16 cellular contexts compared by ENCODE assay signal in genomic region chr3:150334974-150335373, GRCh38.
DNase-seq lines count a peak whose midpoint lies in the region; ATAC-seq, FAIRE-seq and TF ChIP-seq lines count a peak whose summit lies in the region.
"Had no signal": no experiment of that assay in that cellular context is flagged by ENCODE, and none has a peak within 500 bp of the region (broad histone marks: within the 10 kb centered on the region; RNA-seq: fewer than 3 reads in every experiment).

No MANE protein-coding gene starts in this region.

- TF ChIP-seq EP300 in neural cell (conservative IDR thresholded peaks at IDR 0.05; ENCODE audit: poor library complexity, severe bottlenecking): peak; percentile 38

- ATAC-seq in Panc1 (no peak), GM19397 (IDR thresholded peaks at IDR 0.05; ENCODE audit: unreplicated experiment) (no peak)
- ATAC-seq: A549; CD8-positive, alpha-beta T cell; HepG2 had no signal

- FAIRE-seq in bronchial epithelial cell (lab: Jason Lieb, UNC): no peak
- FAIRE-seq: A549, D721Med, HepG2 had no signal

- no peaks in the 10 kb centered on the region for H3K79me2 ChIP-seq in neural cell (replicated peaks; ENCODE audit: insufficient read depth, low read length)

- peak overlapping the region; percentile 57; the same call in 1 of the 2 replicates for H3K27ac ChIP-seq in Panc1 (ENCODE audit: low read length)
- no peak overlapping the region for H3K27ac ChIP-seq in neural cell (ENCODE audit: low read length)
- H3K27ac ChIP-seq: A549, GM23248 had no signal

- POLR2A ChIA-PET in Panc1 (lab: Charles Lee): no interaction called here

- no peak for TF ChIP-seq RAD21 in neural cell (conservative IDR thresholded peaks at IDR 0.05)

- DNase-seq in Panc1 (ENCODE audit: low read depth, low spot score) (no peak), bronchial epithelial cell (ENCODE audit: low read depth) (peak; percentile 51), DMS53 treated with DMSO at 0.1 percent for 48 hours (lab: John Stamatoyannopoulos, UW; ENCODE audit: unreplicated experiment) (no peak), ACHN (no peak)
- DNase-seq: CD8-positive, alpha-beta T cell; COR-L47; DMS153; DND-41; GDM1; GM23248; H9 had no signal

- H3K27me3 ChIP-seq in Panc1 (ENCODE audit: control insufficient read depth, insufficient read depth, low read length): no peaks in the 10 kb centered on the region
- H3K27me3 ChIP-seq in bronchial epithelial cell (ENCODE audit: control insufficient read depth, insufficient read depth, low read length): no peaks in the 10 kb centered on the region
- no peaks in the 10 kb centered on the region for H3K27me3 ChIP-seq in neural cell (ENCODE audit: insufficient read depth, low read depth, low read length)

- no TSS peak for BruUV-seq in Panc1 (replicated peaks; lab: Mats Ljungman, UMichigan)

- no peak overlapping the region for H3K9ac ChIP-seq in neural cell (ENCODE audit: low read length)
- H3K9ac ChIP-seq: GM23248 had no signal

- CTCF ChIA-PET in Panc1 (lab: Charles Lee): interaction anchor here (0.7 kb wide), 1 partner anchor 160 kb away, joined by 3 read pairs; no protein-coding TSS in a partner anchor

- TF ChIP-seq CTCF in Panc1 (IDR thresholded peaks at IDR 0.05) (no peak), bronchial epithelial cell (IDR thresholded peaks at IDR 0.05; ENCODE audit: insufficient read depth, low read length, severe bottlenecking) (no peak), neural cell (IDR thresholded peaks at IDR 0.05; ENCODE audit: poor library complexity, severe bottlenecking) (no peak)

- in situ Hi-C loops in Panc1 (cut with HindIII; ENCODE audit: low pct_unique_long_range_greater_than_20kb, low sequenced_read_pairs) (no loop called here), ACHN (cut with HindIII; ENCODE audit: low pct_ligation_motif_present, low pct_unique_long_range_greater_than_20kb, low sequenced_read_pairs) (no loop called here)

- H2AFZ ChIP-seq in neural cell (ENCODE audit: low read depth, low read length): no peak overlapping the region
- H2AFZ ChIP-seq: GM23248 had no signal

- no peaks in the 10 kb centered on the region for H3K9me2 ChIP-seq in neural cell (ENCODE audit: insufficient read depth, low read length)

- H3K36me3 ChIP-seq in Panc1 (ENCODE audit: control insufficient read depth, insufficient read depth, low read length): no peaks in the 10 kb centered on the region
- no peaks in the 10 kb centered on the region for H3K36me3 ChIP-seq in bronchial epithelial cell (ENCODE audit: control insufficient read depth, insufficient read depth, low read length)
- H3K36me3 ChIP-seq in neural cell (ENCODE audit: insufficient read depth, low read length): no peaks in the 10 kb centered on the region

- no peak overlapping the region for H3K4me2 ChIP-seq in neural cell (ENCODE audit: low read length)
- H3K4me2 ChIP-seq: A549 had no signal

- H3K4me3 ChIP-seq in Panc1 (ENCODE audit: low read depth in 2 of 2, low read length in 2 of 2): no peak overlapping the region
- no peak overlapping the region for H3K4me3 ChIP-seq in bronchial epithelial cell (ENCODE audit: low read depth, low read length)
- no peak overlapping the region for H3K4me3 ChIP-seq in neural cell (ENCODE audit: low read length)
- H3K4me3 ChIP-seq: A549, GM23248 had no signal

- intact Hi-C loops in Panc1 (cut with micrococcal nuclease; ENCODE audit: unreplicated experiment): no loop called here

- H3K9me3 ChIP-seq in Panc1 (ENCODE audit: control insufficient read depth, insufficient read depth, low read depth, low read length) (peaks cover 11% of the 10 kb centered on the region; the same call in 1 of the 2 replicates), neural cell (ENCODE audit: low read length) (no peaks in the 10 kb centered on the region)

- no peaks in the 10 kb centered on the region for H3F3A ChIP-seq in neural cell (ENCODE audit: insufficient read depth, low read length, poor library complexity, severe bottlenecking)

- H4K20me1 ChIP-seq in neural cell (ENCODE audit: insufficient read depth): no peaks in the 10 kb centered on the region

- peaks cover 7% of the 10 kb centered on the region for H3K4me1 ChIP-seq in Panc1 (ENCODE audit: control insufficient read depth, insufficient read depth, low read length)

TF ChIP-seq in neural cell, 6 proteins besides CTCF, POLR2A, EP300 and RAD21:
- TF ChIP-seq MXI1 (conservative IDR thresholded peaks at IDR 0.05; ENCODE audit: poor library complexity, severe bottlenecking) (no peak), SMC3 (conservative IDR thresholded peaks at IDR 0.05; ENCODE audit: poor library complexity) (no peak), TAF1 (IDR thresholded peaks at IDR 0.05; ENCODE audit: low read depth) (no peak), REST (IDR thresholded peaks at IDR 0.05; ENCODE audit: borderline replicate concordance) (no peak), POLR2AphosphoS5 (IDR thresholded peaks at IDR 0.05) (no peak), EZH2 (IDR thresholded peaks at IDR 0.05; ENCODE audit: borderline replicate concordance, insufficient read depth, low read length, poor library complexity, severe bottlenecking) (no peak)
